1 cellular context compared by ENCODE assay signal in genomic region chr19:39200818-39201145, GRCh38.
A peak's percentile ranks its signal among the peaks of the same experiment; 100 is the strongest.
TF ChIP-seq lines count a peak whose summit lies in the region.

No MANE protein-coding gene starts in this region.

TF ChIP-seq in K562, 482 proteins besides CTCF, POLR2A, EP300 and RAD21:
- TF ChIP-seq PKNOX1 (IDR thresholded peaks at IDR 0.05) (peak; percentile 27; the same call in 1 of the 2 replicates), SLC30A9 (CRISPR knock-in tag; IDR thresholded peaks at IDR 0.05) (no peak), U2AF1 (optimal IDR thresholded peaks at IDR 0.05; ENCODE audit: low read depth, low read length) (no peak)
